ENCODE assay signal across 17 cellular contexts in the genomic region with DNA sequence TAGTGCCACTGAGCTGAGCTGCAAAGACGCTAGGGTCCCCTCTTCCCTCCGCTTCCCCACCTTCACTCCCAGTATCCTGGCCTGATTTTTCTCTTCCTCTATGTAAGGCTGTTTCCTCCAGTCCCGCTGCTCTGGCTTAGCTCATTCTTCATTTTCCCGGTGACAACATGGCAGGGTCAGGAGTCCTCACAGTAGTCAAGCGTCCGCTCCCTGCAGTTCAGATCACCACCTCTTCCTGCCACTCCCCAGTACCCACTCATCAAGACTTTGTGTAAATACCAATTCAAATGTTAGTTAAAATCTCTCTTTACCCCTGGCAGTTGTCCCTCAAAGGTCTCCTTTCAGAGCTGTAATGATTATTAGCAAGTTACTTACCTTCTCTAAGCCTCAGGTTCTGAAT.
"Had no signal": no experiment of that assay in that cellular context is flagged by ENCODE, and none has a peak within 500 bp of the region (broad histone marks: within the 10 kb centered on the region; RNA-seq: fewer than 3 reads in every experiment).

No MANE protein-coding gene starts in this region.

- H3K4me3 Mint-ChIP-seq: naive B cell, nephron had no signal

- H3K4me1 Mint-ChIP-seq: naive B cell had no signal

- H3K36me3 ChIP-seq: suprapubic skin, tibial artery, upper lobe of left lung, vagina had no signal

- H3K9me3 ChIP-seq: suprapubic skin, tibial artery, upper lobe of left lung, vagina had no signal

- DNase-seq: dermis blood vessel endothelial cell; foreskin keratinocyte; kidney; left cardiac atrium; left ventricle myocardium superior; mesendoderm; naive B cell; right cardiac atrium; small intestine; stimulated activated CD4-positive, alpha-beta T cell treated with anti-CD3 and anti-CD28 coated beads, Interleukin-12 subunit alpha, Interleukin-12 subunit beta, amount 100 ng/mL, for 4 hours; stimulated activated naive CD8-positive, alpha-beta T cell treated with anti-CD3 and anti-CD28 coated beads, Interleukin-15, Interleukin-2, amounts not matched to agents 100 U/mL and 50 U/mL, for 24 hours; tibial artery had no signal

- ATAC-seq: foreskin keratinocyte; left cardiac atrium; left ventricle myocardium superior; stimulated activated naive CD8-positive, alpha-beta T cell treated with anti-CD3 and anti-CD28 coated beads, Interleukin-15, Interleukin-2, amounts not matched to agents 100 U/mL and 50 U/mL, for 24 hours had no signal

- H3K4me3 ChIP-seq: hepatocyte, suprapubic skin, tibial artery, upper lobe of left lung, vagina had no signal

- H3K27ac Mint-ChIP-seq: naive B cell, nephron had no signal

- H3K27ac ChIP-seq: foreskin keratinocyte, hepatocyte, suprapubic skin, tibial artery, upper lobe of left lung, vagina had no signal

- H3K27me3 ChIP-seq: foreskin keratinocyte, hepatocyte, suprapubic skin, tibial artery, upper lobe of left lung, vagina had no signal

- H3K4me1 ChIP-seq: foreskin keratinocyte, suprapubic skin, tibial artery, vagina had no signal

- H3K9me3 Mint-ChIP-seq: naive B cell, nephron had no signal

- H3K36me3 Mint-ChIP-seq: naive B cell had no signal
